ENCODE assay signal across 9 cellular contexts in the genomic region with DNA sequence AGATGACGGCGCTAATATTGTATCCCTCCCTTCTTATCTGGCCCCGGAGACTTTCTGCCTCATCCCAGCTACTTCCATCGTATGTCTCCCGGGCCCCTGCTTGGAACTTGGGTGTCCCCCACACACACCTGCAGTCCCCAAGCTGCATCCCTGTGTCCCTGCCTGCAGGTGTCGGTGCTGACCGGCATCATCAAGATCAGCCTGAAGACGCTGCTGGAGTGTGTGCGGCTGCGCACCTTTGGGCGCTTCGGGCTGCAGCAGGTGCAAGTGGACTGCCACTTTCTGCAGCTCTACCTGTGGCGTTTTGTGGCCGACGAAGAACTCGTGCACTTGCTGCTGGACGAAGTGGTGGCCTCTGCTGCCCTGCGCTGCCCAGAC. TPM values are rescaled to one million over a fixed set of nuclear protein-coding genes. Genes with fewer than 3 reads are reported as not detected.
DNase-seq lines count a peak whose midpoint lies in the region; TF ChIP-seq lines count a peak whose summit lies in the region.
"Had no signal": no experiment of that assay in that cellular context is flagged by ENCODE, and none has a peak within 500 bp of the region (broad histone marks: within the 10 kb centered on the region; RNA-seq: fewer than 3 reads in every experiment).

No MANE protein-coding gene starts in this region.

- CTCF ChIA-PET in activated CD4-positive, alpha-beta memory T cell treated with anti-CD3 and anti-CD28 coated beads, Interleukin-2, amount 10 ng/mL, durations not matched to agents 7 days and 5 days (lab: Charles Lee) = interaction anchor here (0.9 to 5.2 kb wide), 24 partner anchors 9 to 332 kb away, joined by 3 to 89 read pairs (median 6); a partner anchor contains a TSS
- CTCF ChIA-PET in activated CD4-positive, alpha-beta memory T cell treated with anti-CD3 and anti-CD28 coated beads for 36 hours (lab: Charles Lee) = interaction anchor here (0.7 to 6.7 kb wide), 18 partner anchors 9 to 300 kb away, joined by 3 to 122 read pairs (median 6); a partner anchor contains a TSS

- H3K36me3 Mint-ChIP-seq in activated CD4-positive, alpha-beta memory T cell treated with anti-CD3 and anti-CD28 coated beads, Interleukin-2, amount 10 ng/mL, durations not matched to agents 7 days and 5 days (ENCODE audit: low read depth) = peaks cover 14% of the 10 kb centered on the region
- H3K36me3 Mint-ChIP-seq in activated CD4-positive, alpha-beta memory T cell treated with anti-CD3 and anti-CD28 coated beads for 36 hours = peaks cover 2% of the 10 kb centered on the region
- peaks cover 27% of the 10 kb centered on the region for H3K36me3 Mint-ChIP-seq in activated T-helper 2 cell treated with anti-CD3 and anti-CD28 coated beads, Interferon-gamma antibody, Interleukin-2, Interleukin-4, amounts not matched to agents 10 μg/mL and 5 μg/mL and 100 μg/mL, durations not matched to agents 14 hours and 24 hours and 36 hours (ENCODE audit: low read depth)
- H3K36me3 Mint-ChIP-seq in mesothelial cell of epicardium = no peaks in the 10 kb centered on the region

- no peak overlapping the region for H3K4me3 Mint-ChIP-seq in activated CD4-positive, alpha-beta memory T cell treated with anti-CD3 and anti-CD28 coated beads, Interleukin-2, amount 10 ng/mL, durations not matched to agents 7 days and 5 days
- no peak overlapping the region for H3K4me3 Mint-ChIP-seq in activated CD4-positive, alpha-beta memory T cell treated with anti-CD3 and anti-CD28 coated beads for 36 hours
- H3K4me3 Mint-ChIP-seq in activated T-helper 2 cell treated with anti-CD3 and anti-CD28 coated beads, Interferon-gamma antibody, Interleukin-2, Interleukin-4, amounts not matched to agents 10 μg/mL and 5 μg/mL and 100 μg/mL, durations not matched to agents 14 hours and 24 hours and 36 hours (ENCODE audit: low read depth) = no peak overlapping the region
- peak overlapping the region; percentile 95 for H3K4me3 Mint-ChIP-seq in mesothelial cell of epicardium

- TF ChIP-seq CTCF in mesothelial cell of epicardium (IDR thresholded peaks at IDR 0.05; ENCODE audit: unreplicated experiment) = no peak
- no peak for TF ChIP-seq CTCF in tibial artery (IDR thresholded peaks at IDR 0.05)
- no peak for TF ChIP-seq CTCF in GM10266 (IDR thresholded peaks at IDR 0.05; ENCODE audit: control insufficient read depth, insufficient read depth, low read depth, missing control alignments)

- H3K4me3 ChIP-seq in tibial artery = peak overlapping the region in 1 of 2 donors; percentile 59
- H3K4me3 ChIP-seq: MG63 had no signal

- H3K27me3 ChIP-seq in tibial artery = no peaks in the 10 kb centered on the region
- H3K27me3 ChIP-seq: MG63 had no signal

- no peaks in the 10 kb centered on the region for H3K27me3 Mint-ChIP-seq in activated CD4-positive, alpha-beta memory T cell treated with anti-CD3 and anti-CD28 coated beads, Interleukin-2, amount 10 ng/mL, durations not matched to agents 7 days and 5 days
- H3K27me3 Mint-ChIP-seq in activated CD4-positive, alpha-beta memory T cell treated with anti-CD3 and anti-CD28 coated beads for 36 hours = no peaks in the 10 kb centered on the region
- no peaks in the 10 kb centered on the region for H3K27me3 Mint-ChIP-seq in activated T-helper 2 cell treated with anti-CD3 and anti-CD28 coated beads, Interferon-gamma antibody, Interleukin-2, Interleukin-4, amounts not matched to agents 10 μg/mL and 5 μg/mL and 100 μg/mL, durations not matched to agents 14 hours and 24 hours and 36 hours (ENCODE audit: low read depth)
- H3K27me3 Mint-ChIP-seq in mesothelial cell of epicardium (ENCODE audit: low read depth) = peaks cover 2% of the 10 kb centered on the region

- POLR2A ChIA-PET in activated CD4-positive, alpha-beta memory T cell treated with anti-CD3 and anti-CD28 coated beads, Interleukin-2, amount 10 ng/mL, durations not matched to agents 7 days and 5 days (lab: Charles Lee) = interaction anchor here (0.6 to 5.7 kb wide), 14 partner anchors 8 to 367 kb away, joined by 3 to 83 read pairs (median 8); a partner anchor contains a TSS
- POLR2A ChIA-PET in activated CD4-positive, alpha-beta memory T cell treated with anti-CD3 and anti-CD28 coated beads for 36 hours (lab: Charles Lee) = interaction anchor here (0.6 to 2.8 kb wide), 7 partner anchors 10 to 244 kb away, joined by 3 to 19 read pairs (median 6); a partner anchor contains a TSS

- peaks cover 18 to 46% (median 31%) of the 10 kb centered on the region in 3 donors for H3K36me3 ChIP-seq in tibial artery

- DNase-seq in activated CD4-positive, alpha-beta memory T cell treated with anti-CD3 and anti-CD28 coated beads, Interleukin-2, amount 10 ng/mL, durations not matched to agents 7 days and 5 days = no peak
- DNase-seq in activated CD4-positive, alpha-beta memory T cell treated with anti-CD3 and anti-CD28 coated beads for 36 hours = no peak
- no peak for DNase-seq in activated T-helper 2 cell treated with anti-CD3 and anti-CD28 coated beads, Interferon-gamma antibody, Interleukin-2, Interleukin-4, amounts not matched to agents 10 μg/mL and 5 μg/mL and 100 μg/mL, durations not matched to agents 14 hours and 24 hours and 36 hours (ENCODE audit: low spot score)
- DNase-seq in mesothelial cell of epicardium (ENCODE audit: low spot score in 2 of 2, unreplicated experiment in 2 of 2) (no peak), tibial artery (no peak), GM10266 (ENCODE audit: extremely low spot score) (no peak), EL (no peak)
- DNase-seq in activated CD4-positive, alpha-beta T cell treated with anti-CD3 and anti-CD28 coated beads, Interleukin-2, amount 50 U/mL, for 1 hour = no peak
- DNase-seq: MG63 had no signal

- H3K4me1 Mint-ChIP-seq in activated CD4-positive, alpha-beta memory T cell treated with anti-CD3 and anti-CD28 coated beads, Interleukin-2, amount 10 ng/mL, durations not matched to agents 7 days and 5 days = peaks cover 43% of the 10 kb centered on the region
- H3K4me1 Mint-ChIP-seq in activated CD4-positive, alpha-beta memory T cell treated with anti-CD3 and anti-CD28 coated beads for 36 hours (ENCODE audit: low read depth) = peaks cover 52% of the 10 kb centered on the region
- H3K4me1 Mint-ChIP-seq in activated T-helper 2 cell treated with anti-CD3 and anti-CD28 coated beads, Interferon-gamma antibody, Interleukin-2, Interleukin-4, amounts not matched to agents 10 μg/mL and 5 μg/mL and 100 μg/mL, durations not matched to agents 14 hours and 24 hours and 36 hours (ENCODE audit: low read depth) = peaks cover 25% of the 10 kb centered on the region
- H3K4me1 Mint-ChIP-seq in mesothelial cell of epicardium = peaks cover 31% of the 10 kb centered on the region

- H3K4me1 ChIP-seq in tibial artery = peaks cover 10 to 41% (median 39%) of the 10 kb centered on the region in 4 donors

- no peaks in the 10 kb centered on the region for H3K9me3 ChIP-seq in tibial artery
- H3K9me3 ChIP-seq: MG63 had no signal

- intact Hi-C loops in activated CD4-positive, alpha-beta memory T cell treated with anti-CD3 and anti-CD28 coated beads for 36 hours (cut with micrococcal nuclease) = loop anchor here (2.0 to 10.0 kb wide), 3 partner anchors 70 to 866 kb away; a partner anchor contains a TSS
- intact Hi-C loops in activated T-helper 2 cell treated with anti-CD3 and anti-CD28 coated beads, Interferon-gamma antibody, Interleukin-2, Interleukin-4, amounts not matched to agents 10 μg/mL and 5 μg/mL and 100 μg/mL, durations not matched to agents 14 hours and 24 hours and 36 hours (cut with micrococcal nuclease) = loop anchor here (2.0 to 10.0 kb wide), 7 partner anchors 14 to 464 kb away; a partner anchor contains a TSS
- intact Hi-C loops in tibial artery (cut with DNase I; ENCODE audit: low total_unique reads) = loop anchor here (2.0 to 10.0 kb wide), 2 partner anchors 70 to 186 kb away; a partner anchor contains a TSS

- H3K27ac Mint-ChIP-seq in activated CD4-positive, alpha-beta memory T cell treated with anti-CD3 and anti-CD28 coated beads, Interleukin-2, amount 10 ng/mL, durations not matched to agents 7 days and 5 days = peak overlapping the region; percentile 80
- H3K27ac Mint-ChIP-seq in activated CD4-positive, alpha-beta memory T cell treated with anti-CD3 and anti-CD28 coated beads for 36 hours = no peak overlapping the region
- peak overlapping the region; percentile 42 for H3K27ac Mint-ChIP-seq in activated T-helper 2 cell treated with anti-CD3 and anti-CD28 coated beads, Interferon-gamma antibody, Interleukin-2, Interleukin-4, amounts not matched to agents 10 μg/mL and 5 μg/mL and 100 μg/mL, durations not matched to agents 14 hours and 24 hours and 36 hours
- H3K27ac Mint-ChIP-seq in mesothelial cell of epicardium = peak overlapping the region; percentile 93

- no peaks in the 10 kb centered on the region for H3K9me3 Mint-ChIP-seq in activated CD4-positive, alpha-beta memory T cell treated with anti-CD3 and anti-CD28 coated beads, Interleukin-2, amount 10 ng/mL, durations not matched to agents 7 days and 5 days
- no peaks in the 10 kb centered on the region for H3K9me3 Mint-ChIP-seq in activated CD4-positive, alpha-beta memory T cell treated with anti-CD3 and anti-CD28 coated beads for 36 hours
- no peaks in the 10 kb centered on the region for H3K9me3 Mint-ChIP-seq in activated T-helper 2 cell treated with anti-CD3 and anti-CD28 coated beads, Interferon-gamma antibody, Interleukin-2, Interleukin-4, amounts not matched to agents 10 μg/mL and 5 μg/mL and 100 μg/mL, durations not matched to agents 14 hours and 24 hours and 36 hours
- no peaks in the 10 kb centered on the region for H3K9me3 Mint-ChIP-seq in mesothelial cell of epicardium

- H3K27ac ChIP-seq in tibial artery = peak overlapping the region; percentile 49 to 58

RNA-seq across cellular contexts. Expression of a gene that starts 0.5 kb away (rescaled TPM):
- total RNA-seq in activated CD4-positive, alpha-beta memory T cell treated with anti-CD3 and anti-CD28 coated beads, Interleukin-2, amount 10 ng/mL, durations not matched to agents 7 days and 5 days = 10 to 100 TPM; 27.2 to 28.4 TPM
- total RNA-seq in activated CD4-positive, alpha-beta memory T cell treated with anti-CD3 and anti-CD28 coated beads for 36 hours = 10 to 100 TPM; 19.2 to 21.0 TPM
- total RNA-seq in activated T-helper 2 cell treated with anti-CD3 and anti-CD28 coated beads, Interferon-gamma antibody, Interleukin-2, Interleukin-4, amounts not matched to agents 10 μg/mL and 5 μg/mL and 100 μg/mL, durations not matched to agents 14 hours and 24 hours and 36 hours = 34.4 and 36.9 TPM in 2 replicates
- total RNA-seq in mesothelial cell of epicardium = 73.4 to 75.6 TPM (median 74.2 TPM) in 3 replicates

RNA-seq across cellular contexts. Expression of a gene that starts 6.4 kb away (rescaled TPM):
- 1 to 10 TPM; 8.1 to 8.6 TPM for total RNA-seq in activated CD4-positive, alpha-beta memory T cell treated with anti-CD3 and anti-CD28 coated beads, Interleukin-2, amount 10 ng/mL, durations not matched to agents 7 days and 5 days
- total RNA-seq in activated CD4-positive, alpha-beta memory T cell treated with anti-CD3 and anti-CD28 coated beads for 36 hours = 1 to 10 TPM; 9.3 to 9.7 TPM
- total RNA-seq in activated T-helper 2 cell treated with anti-CD3 and anti-CD28 coated beads, Interferon-gamma antibody, Interleukin-2, Interleukin-4, amounts not matched to agents 10 μg/mL and 5 μg/mL and 100 μg/mL, durations not matched to agents 14 hours and 24 hours and 36 hours = 11.3 and 12.8 TPM in 2 replicates
- 6.7 to 7.5 TPM (median 7.3 TPM) in 3 replicates for total RNA-seq in mesothelial cell of epicardium

RNA-seq across cellular contexts. Expression of a gene that starts 10.8 kb away (rescaled TPM):
- total RNA-seq in activated CD4-positive, alpha-beta memory T cell treated with anti-CD3 and anti-CD28 coated beads, Interleukin-2, amount 10 ng/mL, durations not matched to agents 7 days and 5 days = 1,000 to 10,000 TPM in 1 of 2 experiments, 100 to 1,000 TPM in 1; 995 to 1,031 TPM
- total RNA-seq in activated CD4-positive, alpha-beta memory T cell treated with anti-CD3 and anti-CD28 coated beads for 36 hours = 1,000 to 10,000 TPM; 1,138 to 1,149 TPM
- total RNA-seq in activated T-helper 2 cell treated with anti-CD3 and anti-CD28 coated beads, Interferon-gamma antibody, Interleukin-2, Interleukin-4, amounts not matched to agents 10 μg/mL and 5 μg/mL and 100 μg/mL, durations not matched to agents 14 hours and 24 hours and 36 hours = 1,016 and 1,034 TPM in 2 replicates
- total RNA-seq in mesothelial cell of epicardium = 710 to 765 TPM (median 760 TPM) in 3 replicates

RNA-seq across cellular contexts. Expression of a gene that starts 11.0 kb away (rescaled TPM):
- total RNA-seq in activated CD4-positive, alpha-beta memory T cell treated with anti-CD3 and anti-CD28 coated beads, Interleukin-2, amount 10 ng/mL, durations not matched to agents 7 days and 5 days = 10 to 100 TPM; 36.5 to 37.4 TPM
- 10 to 100 TPM; 48.5 to 52.5 TPM for total RNA-seq in activated CD4-positive, alpha-beta memory T cell treated with anti-CD3 and anti-CD28 coated beads for 36 hours
- total RNA-seq in activated T-helper 2 cell treated with anti-CD3 and anti-CD28 coated beads, Interferon-gamma antibody, Interleukin-2, Interleukin-4, amounts not matched to agents 10 μg/mL and 5 μg/mL and 100 μg/mL, durations not matched to agents 14 hours and 24 hours and 36 hours = 66.6 and 67.1 TPM in 2 replicates
- total RNA-seq in mesothelial cell of epicardium = 41.3 to 45.3 TPM (median 43.8 TPM) in 3 replicates

RNA-seq across cellular contexts. Expression of a gene that starts 15.1 kb away (rescaled TPM):
- total RNA-seq in activated CD4-positive, alpha-beta memory T cell treated with anti-CD3 and anti-CD28 coated beads, Interleukin-2, amount 10 ng/mL, durations not matched to agents 7 days and 5 days = 100 to 1,000 TPM; 117 to 123 TPM
- total RNA-seq in activated CD4-positive, alpha-beta memory T cell treated with anti-CD3 and anti-CD28 coated beads for 36 hours = 10 to 100 TPM; 97.1 to 99.2 TPM
- total RNA-seq in activated T-helper 2 cell treated with anti-CD3 and anti-CD28 coated beads, Interferon-gamma antibody, Interleukin-2, Interleukin-4, amounts not matched to agents 10 μg/mL and 5 μg/mL and 100 μg/mL, durations not matched to agents 14 hours and 24 hours and 36 hours = 121 and 133 TPM in 2 replicates
- total RNA-seq in mesothelial cell of epicardium = 95.7 to 114 TPM (median 113 TPM) in 3 replicates
